Comparison of ENCODE assay signal across 13 cellular contexts in the genomic region with DNA sequence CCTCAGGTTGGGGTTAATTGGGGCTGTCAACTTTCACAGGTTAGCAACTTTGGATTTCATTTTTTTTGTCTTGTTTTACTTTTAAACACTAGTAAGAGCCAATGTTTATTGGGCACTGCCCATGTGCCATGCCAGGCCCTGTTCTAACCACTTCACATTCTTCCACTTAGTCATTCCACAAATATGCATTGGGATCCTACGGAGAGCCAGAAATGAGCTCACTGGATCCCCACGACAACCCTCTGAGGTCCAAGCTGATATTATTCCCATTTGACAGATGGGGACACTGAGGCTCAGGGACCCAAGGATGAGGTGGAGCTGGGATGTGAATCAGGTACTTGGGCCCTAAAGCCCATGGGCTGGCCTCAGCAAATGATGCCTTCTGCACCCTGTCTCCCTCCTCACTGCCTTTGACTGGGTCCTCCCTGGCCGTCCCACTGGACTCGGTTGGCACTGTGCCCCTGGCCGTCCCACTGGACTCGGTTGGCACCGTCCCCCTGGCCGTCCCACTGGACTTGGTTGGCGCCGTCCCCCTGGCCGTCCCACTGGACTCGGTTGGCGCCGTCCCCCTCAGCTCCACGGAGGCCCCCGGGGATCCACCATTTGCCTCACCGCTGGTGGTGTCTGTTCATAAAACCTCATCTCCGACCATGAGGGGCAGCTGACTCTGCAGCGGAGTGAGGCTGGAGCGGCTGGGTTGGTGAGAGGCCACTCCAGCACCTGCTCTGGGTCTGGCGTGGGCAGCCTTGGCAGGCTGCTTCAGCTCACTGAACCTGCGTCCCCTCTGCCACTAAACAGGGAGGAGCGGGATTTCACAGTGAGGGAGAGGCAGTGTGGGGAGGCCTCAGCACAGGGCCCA. TPM values are rescaled to one million over a fixed set of nuclear protein-coding genes. Genes with fewer than 3 reads are reported as not detected.
A peak's percentile ranks its signal among the peaks of the same experiment; 100 is the strongest.
DNase-seq lines count a peak whose midpoint lies in the region; ATAC-seq and TF ChIP-seq lines count a peak whose summit lies in the region.
"Had no signal": no experiment of that assay in that cellular context is flagged by ENCODE, and none has a peak within 500 bp of the region (broad histone marks: within the 10 kb centered on the region; RNA-seq: fewer than 3 reads in every experiment).

No MANE protein-coding gene starts in this region.

- WGBS in psoas muscle, 3 donors = 30 to 61% (median 43%) methylated on average over 21 to 23 of the region's 23 CpGs

- peak overlapping the region; percentile 64 for H3K27ac ChIP-seq in epithelial cell of prostate
- peak overlapping the region; percentile 83 for H3K27ac ChIP-seq in psoas muscle
- H3K27ac ChIP-seq in Karpas-422 (ENCODE audit: low read length) = no peak overlapping the region

- peaks cover 7% of the 10 kb centered on the region; the same call in 1 of the 2 replicates for H4K20me1 ChIP-seq in Karpas-422 (ENCODE audit: insufficient read depth, low read depth, low read length)

- H3K4me1 ChIP-seq in psoas muscle = peaks cover 77% of the 10 kb centered on the region
- H3K4me1 ChIP-seq in Karpas-422 (ENCODE audit: low read length) = peaks cover 22% of the 10 kb centered on the region

- no peak for TF ChIP-seq CTCF in psoas muscle (IDR thresholded peaks at IDR 0.05)

- peak in 1 of 4 donors; percentile 31 for ATAC-seq in psoas muscle
- no peak for ATAC-seq in sciatic nerve

- no peak overlapping the region for H3K9ac ChIP-seq in Karpas-422 (ENCODE audit: low read length)

- intact Hi-C loops in psoas muscle (cut with DNase I) (loop anchor here in 1 of 2 donors (5.0 kb wide), 1 partner anchor 57 kb away; no protein-coding TSS in a partner anchor), sciatic nerve (cut with DNase I) (no loop called here)

- H3K4me3 ChIP-seq in psoas muscle (no peak overlapping the region), Karpas-422 (ENCODE audit: low read length) (no peak overlapping the region)
- H3K4me3 ChIP-seq: suprapubic skin had no signal

- H3K27me3 ChIP-seq in psoas muscle (ENCODE audit: insufficient read depth in 3 of 3, low read length in 2 of 3) = no peaks in the 10 kb centered on the region
- no peaks in the 10 kb centered on the region for H3K27me3 ChIP-seq in Karpas-422 (ENCODE audit: low read length)
- H3K27me3 ChIP-seq: suprapubic skin had no signal

- no peaks in the 10 kb centered on the region for H3K9me3 ChIP-seq in psoas muscle
- no peaks in the 10 kb centered on the region for H3K9me3 ChIP-seq in Karpas-422 (ENCODE audit: low read length)
- H3K9me3 ChIP-seq: suprapubic skin had no signal

- no peaks in the 10 kb centered on the region for H3K79me2 ChIP-seq in Karpas-422 (ENCODE audit: low read length)

- no peak overlapping the region for H2AFZ ChIP-seq in Karpas-422 (ENCODE audit: low read length)

- H3K4me2 ChIP-seq in Karpas-422 (ENCODE audit: low read depth, low read length, poor library complexity, severe bottlenecking) = no peak overlapping the region

- H3K9me2 ChIP-seq in Karpas-422 (replicated peaks; ENCODE audit: insufficient read depth, low read length) = no peaks in the 10 kb centered on the region

- DNase-seq in Daoy (ENCODE audit: low read depth) (peak; percentile 80), RKO (ENCODE audit: low spot score) (peak; percentile 41), epithelial cell of prostate (ENCODE audit: low read depth, low spot score) (no peak), psoas muscle (no peak), sciatic nerve (ENCODE audit: low spot score) (no peak), GM19240 (ENCODE audit: insufficient read length, low spot score) (no peak), NCI-H446 treated with DMSO at 0.1 percent for 48 hours (lab: John Stamatoyannopoulos, UW) (no peak), Karpas-422 (no peak)
- DNase-seq: activated T-cell treated with anti-CD3 and anti-CD28 coated beads, Interleukin-2, amount 50 U/mL, for 24 hours; COR-L47; NCI-H526 treated with DMSO at 0.1 percent for 48 hours; stimulated activated CD4-positive, alpha-beta T cell treated with anti-CD3 and anti-CD28 coated beads, Interleukin-2, amount 100 ng/mL, for 48 hours had no signal

- no peaks in the 10 kb centered on the region for H3K36me3 ChIP-seq in psoas muscle (ENCODE audit: insufficient read depth in 1 of 2, low read depth in 1 of 2)
- no peaks in the 10 kb centered on the region for H3K36me3 ChIP-seq in Karpas-422 (ENCODE audit: insufficient read depth, low read length)
- H3K36me3 ChIP-seq: suprapubic skin had no signal

RNA-seq across cellular contexts. Expression of gene PMEPA1, which starts 4.8 kb away (rescaled TPM):
- 11.0 and 12.2 TPM in 2 replicates for total RNA-seq in Daoy (2014; rRNA removed; shearing (Covaris generic))
- total RNA-seq in psoas muscle = 10 to 100 TPM in 3 of 4 donors, 1 to 10 TPM in 1; 8.9 to 19.5 (median 15.6) TPM
- polyA plus RNA-seq in psoas muscle = 10 to 100 TPM; 17.1 to 34.0 (median 30.7) TPM
- 26.3 TPM for total RNA-seq in sciatic nerve
- 1.6 and 1.9 TPM in 2 replicates for total RNA-seq in Karpas-422 (2014; rRNA removed; shearing (Covaris generic); ENCODE audit: low replicate concordance)

Comparison
In these comparisons a context has a peak if more than half of its experiments do, and no peak if none do; other contexts are left out.
1. DNase-seq: peak in Daoy (single experiment) and RKO (single experiment); none in epithelial cell of prostate (single experiment), psoas muscle (0 of 2), sciatic nerve (single experiment), GM19240 (single experiment), NCI-H446 treated with DMSO at 0.1 percent for 48 hours (single experiment) and Karpas-422 (single experiment).